ENCODE assay signal across 7 cellular contexts in the genomic region with DNA sequence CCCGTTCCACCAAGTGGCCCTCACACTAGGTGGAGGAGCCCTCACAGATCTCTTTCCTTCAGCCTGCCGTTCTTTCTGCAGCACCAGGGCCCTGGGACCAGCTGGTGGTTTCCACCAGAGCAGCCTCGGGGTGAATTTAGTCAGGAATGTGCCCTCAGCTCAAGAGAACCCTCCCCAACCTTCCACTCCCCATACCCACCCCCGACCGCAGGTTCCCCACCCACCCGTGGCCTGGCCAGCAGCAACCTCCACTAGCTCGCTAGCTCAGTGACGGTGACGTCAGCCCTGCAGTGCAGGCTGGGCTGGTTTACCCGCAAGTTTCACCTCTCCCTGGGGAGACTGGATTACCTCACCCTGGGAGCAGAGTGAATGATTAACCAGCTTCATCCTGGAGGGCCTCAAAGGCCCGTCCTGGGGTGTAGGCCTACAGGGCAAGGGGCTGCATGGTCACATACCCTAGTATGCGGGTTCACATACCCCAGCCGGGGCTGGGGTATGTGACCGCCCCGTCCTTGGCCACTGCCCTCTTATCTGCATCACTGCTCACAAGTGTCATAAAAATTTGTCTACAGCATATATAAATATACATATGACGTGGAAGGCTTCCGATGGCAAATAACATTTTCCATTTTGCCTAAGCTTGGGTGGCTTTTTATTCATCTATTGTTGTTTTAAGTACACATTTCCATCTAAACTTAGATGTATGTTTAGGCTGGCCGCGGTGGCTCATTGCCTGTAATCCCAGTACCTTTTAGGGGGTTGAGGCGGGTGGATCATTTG. TPM values are rescaled to one million over a fixed set of nuclear protein-coding genes. Genes with fewer than 3 reads are reported as not detected.
DNase-seq lines count a peak whose midpoint lies in the region; ATAC-seq and TF ChIP-seq lines count a peak whose summit lies in the region.

No MANE protein-coding gene starts in this region.

- TF ChIP-seq CTCF in mammary epithelial cell (conservative IDR thresholded peaks at IDR 0.05 in 1 of 2, IDR thresholded peaks at IDR 0.05 in 1 of 2; ENCODE audit: extremely low read depth in 1 of 2, insufficient read depth in 1 of 2, low read depth in 1 of 2, low read length in 2 of 2): no peak

- BruUV-seq in mammary epithelial cell (replicated peaks; lab: Mats Ljungman, UMichigan): no TSS peak

- POLR2A ChIA-PET in CD8-positive, alpha-beta memory T cell (lab: Charles Lee): no interaction called here

- no peaks in the 10 kb centered on the region for H4K20me1 ChIP-seq in mammary epithelial cell (ENCODE audit: insufficient read depth, low read length)

- peak overlapping the region; percentile 46 to 93 for H3K18ac ChIP-seq in mesenchymal stem cell (ENCODE audit: low read depth in 1 of 2, low read length in 2 of 2)

- H4K8ac ChIP-seq in mesenchymal stem cell (ENCODE audit: low read length): peak overlapping the region; percentile 5

- H3K36me3 ChIP-seq in mammary epithelial cell (ENCODE audit: insufficient read depth, low read length): no peaks in the 10 kb centered on the region
- H3K36me3 ChIP-seq in mesenchymal stem cell (ENCODE audit: control insufficient read depth in 1 of 2, insufficient read depth in 2 of 2, low read depth in 1 of 2, low read length in 2 of 2): no peaks in the 10 kb centered on the region
- H3K36me3 ChIP-seq in CD8-positive, alpha-beta memory T cell (ENCODE audit: insufficient read depth, low read length): no peaks in the 10 kb centered on the region

- H2BK120ac ChIP-seq in mesenchymal stem cell (ENCODE audit: low read depth, low read length): no peak overlapping the region

- H3K4me2 ChIP-seq in mammary epithelial cell (ENCODE audit: insufficient read depth, low read depth, low read length) (peak overlapping the region; percentile 37), mesenchymal stem cell (ENCODE audit: low read length, poor library complexity, severe bottlenecking) (peak overlapping the region; percentile 38)

- peaks cover 17% of the 10 kb centered on the region for H3K4me1 ChIP-seq in mammary epithelial cell (ENCODE audit: insufficient read depth, low read length)
- H3K4me1 ChIP-seq in mesenchymal stem cell (ENCODE audit: control insufficient read depth, insufficient read depth, low read depth, low read length): peaks cover 14% of the 10 kb centered on the region
- H3K4me1 ChIP-seq in CD8-positive, alpha-beta memory T cell (ENCODE audit: insufficient read depth, low read length): no peaks in the 10 kb centered on the region

- WGBS in mammary epithelial cell (ENCODE audit: low coverage, missing lambda C conversion rate): 50% methylated on average over 14 of the region's 20 CpGs
- WGBS in mesenchymal stem cell: 25% methylated on average over 16 of the region's 20 CpGs

- H3K4me3 Mint-ChIP-seq in CD8-positive, alpha-beta memory T cell: no peak overlapping the region

- H3K27ac Mint-ChIP-seq in CD8-positive, alpha-beta memory T cell: peak overlapping the region in 1 of 8 donors; percentile 59

- H3K9ac ChIP-seq in mammary epithelial cell (ENCODE audit: insufficient read depth, low read length) (peak overlapping the region; percentile 67), mesenchymal stem cell (ENCODE audit: low read length) (peak overlapping the region; percentile 62)

- H3K36me3 Mint-ChIP-seq in CD8-positive, alpha-beta memory T cell: peaks cover 0 to 2% (median 0%) of the 10 kb centered on the region in 3 donors

- no peaks in the 10 kb centered on the region for H3K79me1 ChIP-seq in mesenchymal stem cell (replicated peaks; ENCODE audit: low read length, poor library complexity, severe bottlenecking)

- DNase-seq in MV-4-11 (lab: John Stamatoyannopoulos, UW) (peak; percentile 78), mammary epithelial cell (peak; percentile 99), mesenchymal stem cell (peak; percentile 97), activated T-cell treated with anti-CD3 and anti-CD28 coated beads for 4 hours (no peak)
- no peak for DNase-seq in CD8-positive, alpha-beta memory T cell
- DNase-seq in activated T-cell treated with anti-CD3 and anti-CD28 coated beads, Interleukin-2, amount 50 U/mL, for 1 hour: no peak

- H3K14ac ChIP-seq in mesenchymal stem cell (ENCODE audit: low read length in 2 of 2): no peak overlapping the region

- no peaks in the 10 kb centered on the region for H3K9me3 ChIP-seq in mammary epithelial cell (replicated peaks; ENCODE audit: insufficient read depth, low read length)
- no peaks in the 10 kb centered on the region for H3K9me3 ChIP-seq in mesenchymal stem cell (ENCODE audit: control insufficient read depth, low read length)
- no peaks in the 10 kb centered on the region for H3K9me3 ChIP-seq in CD8-positive, alpha-beta memory T cell (ENCODE audit: low read length)

- H4K91ac ChIP-seq in mesenchymal stem cell (ENCODE audit: low read length): peak overlapping the region; percentile 15

- in situ Hi-C loops in mammary epithelial cell (cut with MboI; ENCODE audit: low sequenced_read_pairs in 2 of 2): no loop called here

- H2BK15ac ChIP-seq in mesenchymal stem cell (ENCODE audit: low read depth, poor library complexity, severe bottlenecking): no peak overlapping the region

- H2AFZ ChIP-seq in mammary epithelial cell (ENCODE audit: low read depth, low read length): peak overlapping the region; percentile 17
- H2AFZ ChIP-seq in mesenchymal stem cell (ENCODE audit: low read depth, low read length): no peak overlapping the region

- H3K27me3 Mint-ChIP-seq in CD8-positive, alpha-beta memory T cell: peaks cover 5% of the 10 kb centered on the region in 2 donors

- ATAC-seq in GM18907 (IDR thresholded peaks at IDR 0.05; ENCODE audit: unreplicated experiment): peak; percentile 70

- dilution Hi-C loops in mammary epithelial cell (cut with HindIII; ENCODE audit: low sequenced_read_pairs): no loop called here

- intact Hi-C loops in mammary epithelial cell (cut with micrococcal nuclease): no loop called here

- no peaks in the 10 kb centered on the region for H3K79me2 ChIP-seq in mammary epithelial cell (ENCODE audit: insufficient read depth, low read length)

- no peak overlapping the region for H3K4me3 ChIP-seq in mammary epithelial cell (replicated peaks in 1 of 3; ENCODE audit: insufficient read depth in 1 of 3, low read depth in 2 of 3, low read length in 3 of 3)
- no peak overlapping the region for H3K4me3 ChIP-seq in mesenchymal stem cell (ENCODE audit: insufficient read depth in 1 of 2, low read depth in 1 of 2, low read length in 2 of 2)
- H3K4me3 ChIP-seq in CD8-positive, alpha-beta memory T cell (ENCODE audit: low read length): no peak overlapping the region

- no peak overlapping the region for H2AK5ac ChIP-seq in mesenchymal stem cell (ENCODE audit: low read length, severe bottlenecking)

- H3K4me1 Mint-ChIP-seq in CD8-positive, alpha-beta memory T cell: no peaks in the 10 kb centered on the region

- no peaks in the 10 kb centered on the region for H3K27me3 ChIP-seq in mammary epithelial cell (ENCODE audit: insufficient read depth, low read length)
- H3K27me3 ChIP-seq in mesenchymal stem cell (ENCODE audit: control insufficient read depth in 1 of 2, insufficient read depth in 1 of 2, low read length in 2 of 2): no peaks in the 10 kb centered on the region
- no peaks in the 10 kb centered on the region for H3K27me3 ChIP-seq in CD8-positive, alpha-beta memory T cell (ENCODE audit: insufficient read depth, low read length, poor library complexity, severe bottlenecking)

- peak overlapping the region in 1 of 2 experiments; percentile 97 for H2BK12ac ChIP-seq in mesenchymal stem cell (ENCODE audit: low read length in 2 of 2)

- H3K27ac ChIP-seq in mammary epithelial cell (ENCODE audit: insufficient read depth, low read depth, low read length): peak overlapping the region; percentile 74
- H3K27ac ChIP-seq in mesenchymal stem cell (ENCODE audit: low read length, poor library complexity, severe bottlenecking): peak overlapping the region; percentile 92
- no peak overlapping the region for H3K27ac ChIP-seq in CD8-positive, alpha-beta memory T cell (ENCODE audit: low read depth, low read length)

- no peaks in the 10 kb centered on the region for H3K9me3 Mint-ChIP-seq in CD8-positive, alpha-beta memory T cell

- CTCF ChIA-PET in mammary epithelial cell (lab: Charles Lee; ENCODE audit: low non-redundant PET): no interaction called here
- CTCF ChIA-PET in CD8-positive, alpha-beta memory T cell (lab: Charles Lee): no interaction called here

- H3K4ac ChIP-seq in mesenchymal stem cell (ENCODE audit: low read depth in 1 of 2, low read length in 2 of 2): peak overlapping the region in 1 of 2 experiments; percentile 19

- no peak overlapping the region for H3K23ac ChIP-seq in mesenchymal stem cell (ENCODE audit: low read length in 2 of 2)

- peak overlapping the region; percentile 94 for H2BK5ac ChIP-seq in mesenchymal stem cell (ENCODE audit: low read depth, low read length, poor library complexity, severe bottlenecking)

RNA-seq across cellular contexts. Expression of gene ELF3, which starts 24.5 kb away (rescaled TPM):
- total RNA-seq in mammary epithelial cell: 10 to 100 TPM in 1 of 2 donors, under 1 TPM in 1; 0.49 to 10.3 TPM
- 2.4 TPM for polyA plus RNA-seq in mammary epithelial cell
- 12.4 TPM for polyA minus RNA-seq in mammary epithelial cell
- 0.04 TPM for polyA plus RNA-seq in mesenchymal stem cell (2013, experiment 1 of 2)
- polyA plus RNA-seq in mesenchymal stem cell (2013, experiment 2 of 2): 0.07 TPM
- under 1 TPM; 0.11 to 0.26 TPM for total RNA-seq in CD8-positive, alpha-beta memory T cell
- polyA plus RNA-seq in CD8-positive, alpha-beta memory T cell: not detected

RNA-seq across cellular contexts. Expression of gene RNPEP, which starts 52.4 kb away (rescaled TPM):
- total RNA-seq in mammary epithelial cell: 10 to 100 TPM; 68.8 to 94.0 TPM
- 71.5 TPM for polyA plus RNA-seq in mammary epithelial cell
- 153 TPM for polyA minus RNA-seq in mammary epithelial cell
- 45.3 TPM for polyA plus RNA-seq in mesenchymal stem cell (2013, experiment 1 of 2)
- polyA plus RNA-seq in mesenchymal stem cell (2013, experiment 2 of 2): 44.4 TPM
- total RNA-seq in CD8-positive, alpha-beta memory T cell: 10 to 100 TPM; 30.5 to 33.2 TPM
- polyA plus RNA-seq in CD8-positive, alpha-beta memory T cell: 36.3 TPM

Comparison
In these comparisons a context has a peak if more than half of its experiments do, and no peak if none do; other contexts are left out.
1. DNase-seq: peak in MV-4-11 (single experiment), mammary epithelial cell (single experiment) and mesenchymal stem cell (single experiment); none in CD8-positive, alpha-beta memory T cell (0 of 5), activated T-cell treated with anti-CD3 and anti-CD28 coated beads for 4 hours (single experiment) and activated T-cell treated with anti-CD3 and anti-CD28 coated beads, Interleukin-2, amount 50 U/mL, for 1 hour (single experiment).